ENCODE assay signal across 14 cellular contexts in genomic region chr2:10009271-10009810, GRCh38. TPM values are rescaled to one million over a fixed set of nuclear protein-coding genes. Genes with fewer than 3 reads are reported as not detected.
DNase-seq lines count a peak whose midpoint lies in the region; TF ChIP-seq lines count a peak whose summit lies in the region.
"Had no signal": no experiment of that assay in that cellular context is flagged by ENCODE, and none has a peak within 500 bp of the region (broad histone marks: within the 10 kb centered on the region; RNA-seq: fewer than 3 reads in every experiment).

No MANE protein-coding gene starts in this region.

- H3K4me3 ChIP-seq in esophagus muscularis mucosa (no peak overlapping the region), osteoblast (ENCODE audit: insufficient read depth, low read length) (no peak overlapping the region), suprapubic skin (no peak overlapping the region), prostate gland (no peak overlapping the region)
- H3K4me3 ChIP-seq in effector memory CD4-positive, alpha-beta T cell (ENCODE audit: insufficient read depth, low read depth, low read length, poor library complexity, severe bottlenecking): no peak overlapping the region

- TF ChIP-seq EP300 in esophagus muscularis mucosa (IDR thresholded peaks at IDR 0.05) (no peak), suprapubic skin (IDR thresholded peaks at IDR 0.05) (no peak)

- H3K9me3 ChIP-seq in esophagus muscularis mucosa (no peaks in the 10 kb centered on the region), osteoblast (ENCODE audit: low read depth, low read length) (no peaks in the 10 kb centered on the region), suprapubic skin (no peaks in the 10 kb centered on the region), prostate gland (no peaks in the 10 kb centered on the region)
- no peaks in the 10 kb centered on the region for H3K9me3 ChIP-seq in effector memory CD4-positive, alpha-beta T cell (ENCODE audit: control insufficient read depth, low read length)
- H3K9me3 ChIP-seq: neutrophil had no signal

- DNase-seq in D341Med (ENCODE audit: low spot score) (peak; percentile 24), esophagus muscularis mucosa (ENCODE audit: extremely low spot score) (no peak), osteoblast (ENCODE audit: insufficient read length, low spot score, missing footprints) (peak; percentile 13), suprapubic skin (ENCODE audit: low spot score in 2 of 2) (peak; percentile 61 to 76), prostate gland (ENCODE audit: low spot score) (no peak), EL (no peak)
- DNase-seq in effector memory CD4-positive, alpha-beta T cell: no peak
- no peak for DNase-seq in stimulated activated CD4-positive, alpha-beta T cell treated with anti-CD3 and anti-CD28 coated beads, Interleukin-4, amount 100 ng/mL, for 1 hour
- DNase-seq: activated naive CD4-positive, alpha-beta T cell treated with anti-CD3 and anti-CD28 coated beads, Interleukin-2, amount 10 ng/mL, durations not matched to agents 7 days and 5 days; activated T-cell treated with anti-CD3 and anti-CD28 coated beads for 4 hours; erythroblast; NCI-H226; small intestine had no signal

- intact Hi-C loops in esophagus muscularis mucosa (cut with DNase I) (no loop called here), prostate gland (cut with DNase I) (no loop called here)

- H3K79me2 ChIP-seq in osteoblast (ENCODE audit: insufficient read depth, low read length): no peaks in the 10 kb centered on the region

- no peak overlapping the region for H2AFZ ChIP-seq in osteoblast (ENCODE audit: low read length)

- H3K36me3 ChIP-seq in esophagus muscularis mucosa (no peaks in the 10 kb centered on the region), osteoblast (ENCODE audit: insufficient read depth, low read length) (no peaks in the 10 kb centered on the region), suprapubic skin (no peaks in the 10 kb centered on the region), prostate gland (no peaks in the 10 kb centered on the region)
- H3K36me3 ChIP-seq in effector memory CD4-positive, alpha-beta T cell (ENCODE audit: control insufficient read depth, insufficient read depth, low read length): no peaks in the 10 kb centered on the region
- H3K36me3 ChIP-seq: neutrophil had no signal

- H4K20me1 ChIP-seq in osteoblast (ENCODE audit: insufficient read depth, low read length): no peaks in the 10 kb centered on the region

- no peak for TF ChIP-seq POLR2A in esophagus muscularis mucosa (IDR thresholded peaks at IDR 0.05; ENCODE audit: low read depth)
- TF ChIP-seq POLR2A in suprapubic skin (IDR thresholded peaks at IDR 0.05): no peak
- no peak for TF ChIP-seq POLR2A in prostate gland (IDR thresholded peaks at IDR 0.05)

- 93% methylated on average over 16 of the region's 19 CpGs for WGBS in esophagus muscularis mucosa
- 86% methylated on average over 12 of the region's 19 CpGs for WGBS in suprapubic skin
- 89% methylated on average over 16 of the region's 19 CpGs for WGBS in prostate gland

- peaks cover 42 to 48% (median 45%) of the 10 kb centered on the region in 4 donors for H3K4me1 ChIP-seq in esophagus muscularis mucosa
- H3K4me1 ChIP-seq in osteoblast (ENCODE audit: insufficient read depth, low read length): peaks cover 33% of the 10 kb centered on the region
- H3K4me1 ChIP-seq in suprapubic skin: peaks cover 43% of the 10 kb centered on the region
- H3K4me1 ChIP-seq in effector memory CD4-positive, alpha-beta T cell (ENCODE audit: control insufficient read depth, insufficient read depth, low read length, poor library complexity, severe bottlenecking): no peaks in the 10 kb centered on the region
- no peaks in the 10 kb centered on the region for H3K4me1 ChIP-seq in prostate gland (replicated peaks)

- H3K27me3 ChIP-seq in esophagus muscularis mucosa (no peaks in the 10 kb centered on the region), osteoblast (ENCODE audit: insufficient read depth, low read length) (no peaks in the 10 kb centered on the region), suprapubic skin (no peaks in the 10 kb centered on the region), prostate gland (replicated peaks; ENCODE audit: insufficient read depth) (no peaks in the 10 kb centered on the region)
- no peaks in the 10 kb centered on the region for H3K27me3 ChIP-seq in effector memory CD4-positive, alpha-beta T cell (replicated peaks; ENCODE audit: control insufficient read depth, insufficient read depth, low read length, poor library complexity, severe bottlenecking)

- H3K27ac ChIP-seq in esophagus muscularis mucosa (replicated peaks in 1 of 4) (peak overlapping the region in 3 of 4 donors; percentile 55 to 62 (median 62)), osteoblast (ENCODE audit: low read depth, low read length) (no peak overlapping the region), suprapubic skin (peak overlapping the region; percentile 41), prostate gland (no peak overlapping the region)
- H3K27ac ChIP-seq in effector memory CD4-positive, alpha-beta T cell (ENCODE audit: insufficient read depth, low read length, poor library complexity, severe bottlenecking): no peak overlapping the region
- H3K27ac ChIP-seq: neutrophil had no signal

- H3K4me2 ChIP-seq in osteoblast (ENCODE audit: insufficient read depth, low read length): no peak overlapping the region

- no peak for TF ChIP-seq CTCF in esophagus muscularis mucosa (IDR thresholded peaks at IDR 0.05)
- TF ChIP-seq CTCF in osteoblast (IDR thresholded peaks at IDR 0.05; ENCODE audit: extremely low read depth, low read depth, low read length): no peak
- TF ChIP-seq CTCF in suprapubic skin (IDR thresholded peaks at IDR 0.05): no peak
- TF ChIP-seq CTCF in prostate gland (IDR thresholded peaks at IDR 0.05): no peak

RNA-seq across cellular contexts. Expression of gene KLF11, which starts 34.0 kb away (rescaled TPM):
- total RNA-seq in esophagus muscularis mucosa (10 to 100 TPM; 15.8 to 51.6 (median 33.9) TPM), osteoblast (6.8 and 8.3 TPM in 2 replicates), suprapubic skin (10 to 100 TPM; 48.6 to 81.6 (median 58.8) TPM), prostate gland (10 to 100 TPM in 1 of 2 donors, 1 to 10 TPM in 1; 4.3 to 37.9 TPM)

RNA-seq across cellular contexts. Expression of gene GRHL1, which starts 57.8 kb away (rescaled TPM):
- 1 to 10 TPM in 3 of 4 donors, under 1 TPM in 1; 0.86 to 5.1 (median 2.6) TPM for total RNA-seq in esophagus muscularis mucosa
- total RNA-seq in osteoblast: 0.29 and 0.36 TPM in 2 replicates
- total RNA-seq in suprapubic skin: 100 to 1,000 TPM; 112 to 233 (median 121) TPM
- 10 to 100 TPM; 25.7 to 31.8 TPM for total RNA-seq in prostate gland

Comparison
In these comparisons a context has a peak if more than half of its experiments do, and no peak if none do; other contexts are left out.
1. DNase-seq: peak in D341Med (single experiment), osteoblast (single experiment) and suprapubic skin (2 of 2); none in esophagus muscularis mucosa (single experiment), effector memory CD4-positive, alpha-beta T cell (0 of 3), stimulated activated CD4-positive, alpha-beta T cell treated with anti-CD3 and anti-CD28 coated beads, Interleukin-4, amount 100 ng/mL, for 1 hour (single experiment), prostate gland (single experiment) and EL (single experiment).
2. H3K27ac ChIP-seq: peak in esophagus muscularis mucosa (3 of 4) and suprapubic skin (single experiment); none in osteoblast (single experiment), effector memory CD4-positive, alpha-beta T cell (single experiment) and prostate gland (0 of 2).
3. RNA of gene GRHL1, which starts 57.8 kb away (total RNA-seq): 112 to 233 TPM in suprapubic skin and 25.7 to 31.8 TPM in prostate gland; 0.86 to 5.1 TPM in esophagus muscularis mucosa and 0.29 to 0.36 TPM in osteoblast; every median in the first group is over 4 times any median in the second.